20 cellular contexts compared by ENCODE assay signal in the genomic region with DNA sequence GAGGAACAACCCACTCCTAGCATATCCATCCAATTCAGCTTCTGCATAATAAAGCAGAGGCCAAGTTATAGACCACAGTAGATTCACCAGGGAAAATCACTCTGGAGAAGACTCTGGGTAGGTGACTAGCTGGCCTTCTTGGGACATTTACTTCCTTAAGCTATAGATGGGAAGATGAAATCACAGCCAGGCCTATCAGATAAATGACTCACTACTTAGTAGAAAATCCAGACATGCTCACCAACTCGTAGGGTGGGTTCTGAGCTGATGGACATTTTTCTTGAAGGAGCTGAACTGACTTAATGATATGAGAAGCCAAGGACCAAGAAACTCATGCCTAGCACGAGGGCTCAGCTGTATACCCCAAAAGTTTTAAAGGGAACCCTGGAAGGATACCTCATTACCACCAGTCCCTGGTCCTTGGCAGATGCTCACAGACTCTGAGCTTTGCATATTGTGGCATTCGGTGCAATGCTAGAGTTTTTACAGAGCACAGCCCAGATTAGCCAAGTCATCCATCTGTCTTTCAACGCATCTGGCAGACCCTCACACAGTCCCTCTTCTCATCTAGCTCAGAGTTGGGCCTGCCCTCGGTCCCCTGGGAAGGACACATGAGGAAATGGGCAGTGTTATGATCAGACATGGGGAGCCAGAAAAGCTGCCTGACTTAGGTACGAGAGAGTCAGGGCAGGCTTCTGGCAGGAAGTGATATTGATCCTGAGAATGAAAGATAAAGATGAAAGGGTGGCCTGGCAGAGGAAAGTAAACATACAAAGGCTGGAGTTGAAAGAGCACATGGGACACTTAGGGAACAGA. TPM values are rescaled to one million over a fixed set of nuclear protein-coding genes. Genes with fewer than 3 reads are reported as not detected.
DNase-seq lines count a peak whose midpoint lies in the region; ATAC-seq and TF ChIP-seq lines count a peak whose summit lies in the region.
"Had no signal": no experiment of that assay in that cellular context is flagged by ENCODE, and none has a peak within 500 bp of the region (broad histone marks: within the 10 kb centered on the region; RNA-seq: fewer than 3 reads in every experiment).

No MANE protein-coding gene starts in this region.

- no peak overlapping the region for H3K4me3 Mint-ChIP-seq in activated naive CD8-positive, alpha-beta T cell treated with anti-CD3 and anti-CD28 coated beads, Interleukin-2, amount 50 U/mL, for 24 hours
- H3K4me3 Mint-ChIP-seq: effector memory CD8-positive, alpha-beta T cell had no signal

- no peaks in the 10 kb centered on the region for H3K9me3 Mint-ChIP-seq in activated naive CD8-positive, alpha-beta T cell treated with anti-CD3 and anti-CD28 coated beads, Interleukin-2, amount 50 U/mL, for 24 hours
- H3K9me3 Mint-ChIP-seq: effector memory CD8-positive, alpha-beta T cell had no signal

- no peak overlapping the region; a peak in 1 of 22 replicates for H3K9ac ChIP-seq in BLaER1 treated with 17β-estradiol and CSF1 and Interleukin-3, amounts not matched to agents 10 nM and 100 nM
- H3K9ac ChIP-seq in liver (ENCODE audit: low read depth in 1 of 2, low read length in 2 of 2) = no peak overlapping the region

- no peak overlapping the region for H3K4me3 ChIP-seq in BLaER1 treated with 17β-estradiol and CSF1 and Interleukin-3, amounts not matched to agents 10 nM and 100 nM
- H3K4me3 ChIP-seq in liver (ENCODE audit: low read depth in 1 of 3, low read length in 3 of 3) = no peak overlapping the region
- H3K4me3 ChIP-seq: MG63, mucosa of descending colon had no signal

- peak overlapping the region in 9 of 11 experiments; percentile 1 to 94 (median 88); a peak in 16 of 22 replicates for H3K4me2 ChIP-seq in BLaER1 treated with 17β-estradiol and CSF1 and Interleukin-3, amounts not matched to agents 10 nM and 100 nM

- no peak for TF ChIP-seq CTCF in liver (IDR thresholded peaks at IDR 0.05; ENCODE audit: low read depth, low read length, missing input control)

- peaks cover 30 to 74% (median 68%) of the 10 kb centered on the region in 10 experiments for H3K4me1 ChIP-seq in BLaER1 treated with 17β-estradiol and CSF1 and Interleukin-3, amounts not matched to agents 10 nM and 100 nM
- H3K4me1 ChIP-seq in liver (ENCODE audit: control insufficient read depth in 4 of 4, insufficient read depth in 4 of 4, low read length in 3 of 4) = peaks cover 6 to 21% (median 16%) of the 10 kb centered on the region in 4 donors
- H3K4me1 ChIP-seq: foreskin keratinocyte had no signal

- peaks cover 28% of the 10 kb centered on the region for H3K4me1 Mint-ChIP-seq in activated naive CD8-positive, alpha-beta T cell treated with anti-CD3 and anti-CD28 coated beads, Interleukin-2, amount 50 U/mL, for 24 hours

- no peaks in the 10 kb centered on the region for H3K27me3 ChIP-seq in BLaER1 treated with 17β-estradiol and CSF1 and Interleukin-3, amounts not matched to agents 10 nM and 100 nM
- no peaks in the 10 kb centered on the region for H3K27me3 ChIP-seq in liver (ENCODE audit: control insufficient read depth in 4 of 4, insufficient read depth in 4 of 4, low read length in 3 of 4)
- H3K27me3 ChIP-seq: MG63 had no signal

- intact Hi-C loops in left colon (cut with DNase I, micrococcal nuclease) = no loop called here

- no peaks in the 10 kb centered on the region for H3K36me3 Mint-ChIP-seq in activated naive CD8-positive, alpha-beta T cell treated with anti-CD3 and anti-CD28 coated beads, Interleukin-2, amount 50 U/mL, for 24 hours (ENCODE audit: low read depth)

- 45% methylated on average over 6 of the region's 6 CpGs for WGBS in liver

- TF ChIP-seq RAD21 in liver (IDR thresholded peaks at IDR 0.05) = peak in 1 of 2 donors; percentile 30

- peak overlapping the region; percentile 15 for H3K27ac Mint-ChIP-seq in activated naive CD8-positive, alpha-beta T cell treated with anti-CD3 and anti-CD28 coated beads, Interleukin-2, amount 50 U/mL, for 24 hours

- H3K27me3 Mint-ChIP-seq in activated naive CD8-positive, alpha-beta T cell treated with anti-CD3 and anti-CD28 coated beads, Interleukin-2, amount 50 U/mL, for 24 hours = no peaks in the 10 kb centered on the region
- H3K27me3 Mint-ChIP-seq: effector memory CD8-positive, alpha-beta T cell had no signal

- H3K9me3 ChIP-seq in BLaER1 treated with 17β-estradiol and CSF1 and Interleukin-3, amounts not matched to agents 10 nM and 100 nM (replicated peaks in 1 of 11) = no peaks in the 10 kb centered on the region
- H3K9me3 ChIP-seq in liver (ENCODE audit: control insufficient read depth in 4 of 4, low read length in 3 of 4) = no peaks in the 10 kb centered on the region
- H3K9me3 ChIP-seq: MG63, mucosa of descending colon had no signal

- no peak for ATAC-seq in activated naive CD8-positive, alpha-beta T cell treated with anti-CD3 and anti-CD28 coated beads, Interleukin-2, amount 50 U/mL, for 24 hours
- ATAC-seq in activated CD4-positive, CD25-positive, alpha-beta regulatory T cell treated with anti-CD3 and anti-CD28 coated beads, Interleukin-2, amount 50 U/mL, for 24 hours = no peak
- ATAC-seq in left colon (no peak), GM21737 (IDR thresholded peaks at IDR 0.05; ENCODE audit: unreplicated experiment) (no peak)
- ATAC-seq: effector memory CD8-positive, alpha-beta T cell; foreskin keratinocyte; mucosa of descending colon had no signal

- DNase-seq in HuH-7.5 (ENCODE audit: low spot score) = peak; percentile 27
- no peak for DNase-seq in activated naive CD8-positive, alpha-beta T cell treated with anti-CD3 and anti-CD28 coated beads, Interleukin-2, amount 50 U/mL, for 24 hours
- no peak for DNase-seq in islet precursor cell
- no peak for DNase-seq in left colon
- DNase-seq: activated CD4-positive, alpha-beta T cell treated with anti-CD3 and anti-CD28 coated beads, Interleukin-2, amount 50 U/mL, for 4 hours; activated gamma-delta T cell treated with Interleukin-2 at 50 U/mL for 16 hours; effector memory CD8-positive, alpha-beta T cell; foreskin keratinocyte; MG63; mucosa of descending colon; NCI-H2081; NCI-H69; RPMI8226; stimulated activated CD4-positive, alpha-beta T cell treated with anti-CD3 and anti-CD28 coated beads, Interleukin-12 subunit alpha, Interleukin-12 subunit beta, amount 100 ng/mL, for 4 hours had no signal

- H3K36me3 ChIP-seq in BLaER1 treated with 17β-estradiol and CSF1 and Interleukin-3, amounts not matched to agents 10 nM and 100 nM = no peaks in the 10 kb centered on the region
- no peaks in the 10 kb centered on the region for H3K36me3 ChIP-seq in liver (ENCODE audit: control insufficient read depth in 4 of 4, insufficient read depth in 3 of 4, low read depth in 1 of 4, low read length in 3 of 4)
- H3K36me3 ChIP-seq: MG63 had no signal

- H3K27ac ChIP-seq in BLaER1 treated with 17β-estradiol and CSF1 and Interleukin-3, amounts not matched to agents 10 nM and 100 nM = peak overlapping the region in 3 of 11 experiments; percentile 0 to 74 (median 22); a peak in 3 of 22 replicates
- peak overlapping the region in 1 of 2 donors; percentile 19 for H3K27ac ChIP-seq in liver (ENCODE audit: low read depth in 1 of 2, low read length in 2 of 2)
- H3K27ac ChIP-seq: foreskin keratinocyte had no signal

- H4K20me1 ChIP-seq in BLaER1 treated with 17β-estradiol and CSF1 and Interleukin-3, amounts not matched to agents 10 nM and 100 nM = peaks cover 0 to 4% (median 0%) of the 10 kb centered on the region in 11 experiments; a peak in 2 of 22 replicates

TF ChIP-seq in liver, 16 proteins besides CTCF, POLR2A, EP300 and RAD21 (continues in another document):
- peak; percentile 73 for TF ChIP-seq SP1 (IDR thresholded peaks at IDR 0.05)
- TF ChIP-seq FOXA2 (IDR thresholded peaks at IDR 0.05) = peak; percentile 58
- peak; percentile 59 to 77 for TF ChIP-seq HNF4A (conservative IDR thresholded peaks at IDR 0.05)
- TF ChIP-seq, protein P1, sequence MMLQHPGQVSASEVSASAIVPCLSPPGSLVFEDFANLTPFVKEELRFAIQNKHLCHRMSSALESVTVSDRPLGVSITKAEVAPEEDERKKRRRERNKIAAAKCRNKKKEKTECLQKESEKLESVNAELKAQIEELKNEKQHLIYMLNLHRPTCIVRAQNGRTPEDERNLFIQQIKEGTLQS (IDR thresholded peaks at IDR 0.05) = no peak
- TF ChIP-seq, protein P2, sequence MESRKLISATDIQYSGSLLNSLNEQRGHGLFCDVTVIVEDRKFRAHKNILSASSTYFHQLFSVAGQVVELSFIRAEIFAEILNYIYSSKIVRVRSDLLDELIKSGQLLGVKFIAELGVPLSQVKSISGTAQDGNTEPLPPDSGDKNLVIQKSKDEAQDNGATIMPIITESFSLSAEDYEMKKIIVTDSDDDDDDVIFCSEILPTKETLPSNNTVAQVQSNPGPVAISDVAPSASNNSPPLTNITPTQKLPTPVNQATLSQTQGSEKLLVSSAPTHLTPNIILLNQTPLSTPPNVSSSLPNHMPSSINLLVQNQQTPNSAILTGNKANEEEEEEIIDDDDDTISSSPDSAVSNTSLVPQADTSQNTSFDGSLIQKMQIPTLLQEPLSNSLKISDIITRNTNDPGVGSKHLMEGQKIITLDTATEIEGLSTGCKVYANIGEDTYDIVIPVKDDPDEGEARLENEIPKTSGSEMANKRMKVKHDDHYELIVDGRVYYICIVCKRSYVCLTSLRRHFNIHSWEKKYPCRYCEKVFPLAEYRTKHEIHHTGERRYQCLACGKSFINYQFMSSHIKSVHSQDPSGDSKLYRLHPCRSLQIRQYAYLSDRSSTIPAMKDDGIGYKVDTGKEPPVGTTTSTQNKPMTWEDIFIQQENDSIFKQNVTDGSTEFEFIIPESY (IDR thresholded peaks at IDR 0.05) = no peak

RNA-seq across cellular contexts. Expression of a gene that starts 15.0 kb away (rescaled TPM):
- total RNA-seq in liver (100 to 1,000 TPM in 1 of 2 donors, 1 to 10 TPM in 1; 7.4 to 129 TPM), left colon (under 1 TPM; 0.58 to 0.59 TPM)
- 1 to 10 TPM in 1 of 2 donors, under 1 TPM in 1; 0.89 to 1.8 TPM for polyA plus RNA-seq in liver
- total RNA-seq: osteocyte had no signal

RNA-seq across cellular contexts. Expression of a gene that starts 51.0 kb away (rescaled TPM):
- total RNA-seq in liver (under 1 TPM; 0.42 to 0.51 TPM), left colon (not detected)
- not detected for polyA plus RNA-seq in liver
- total RNA-seq: foreskin keratinocyte; mucosa of descending colon; osteocyte; T-helper 1 cell treated with Interleukin-12 subunit alpha and Interleukin-12 subunit beta and Interleukin-4 antibody, amounts not matched to agents 30 ng/mL and 1 ng/mL, for 36 hours had no signal
- polyA plus RNA-seq: foreskin keratinocyte had no signal

Comparison
In these comparisons a context has a peak if more than half of its experiments do, and no peak if none do; other contexts are left out.
1. RNA of a gene that starts 15.0 kb away (total RNA-seq): 7.4 to 129 TPM in liver; 0.58 to 0.59 TPM in left colon; every median in the first group is over 4 times any median in the second.